Comparison of ENCODE assay signal across 28 cellular contexts in genomic region chr1:236997361-236997760, GRCh38. TPM values are rescaled to one million over a fixed set of nuclear protein-coding genes. Genes with fewer than 3 reads are reported as not detected.
"Had no signal": no experiment of that assay in that cellular context is flagged by ENCODE, and none has a peak within 500 bp of the region (broad histone marks: within the 10 kb centered on the region; RNA-seq: fewer than 3 reads in every experiment).

No MANE protein-coding gene starts in this region.

- H3K9ac ChIP-seq: neural progenitor cell had no signal

- H3K36me3 ChIP-seq: breast epithelium, esophagus squamous epithelium, neural progenitor cell, spleen, uterus had no signal

- H3K27ac ChIP-seq: breast epithelium, esophagus squamous epithelium, neural progenitor cell, psoas muscle, spleen, uterus had no signal

- H3K4me1 ChIP-seq: breast epithelium, esophagus squamous epithelium, neural progenitor cell, psoas muscle, spleen, uterus had no signal

- H3K27me3 Mint-ChIP-seq: activated CD4-positive, alpha-beta T cell treated with anti-CD3 and anti-CD28 coated beads, Interleukin-2, amount 10 ng/mL, durations not matched to agents 7 days and 5 days; activated naive CD4-positive, alpha-beta T cell treated with anti-CD3 and anti-CD28 coated beads, Interleukin-2, amount 10 ng/mL, durations not matched to agents 7 days and 5 days; stimulated activated memory B cell treated with anti-CD40 and anti-IgM and Interleukin-4, amounts not matched to agents 10 μg/mL and 1 μg/mL and 100 μg/mL, for 72 hours had no signal

- H2AFZ ChIP-seq: neural progenitor cell had no signal

- H3K27ac Mint-ChIP-seq: activated CD4-positive, alpha-beta T cell treated with anti-CD3 and anti-CD28 coated beads, Interleukin-2, amount 10 ng/mL, durations not matched to agents 7 days and 5 days; activated CD8-positive, alpha-beta T cell treated with anti-CD3 and anti-CD28 coated beads, Interleukin-2, amount 10 ng/mL, durations not matched to agents 7 days and 5 days; activated naive CD4-positive, alpha-beta T cell treated with anti-CD3 and anti-CD28 coated beads, Interleukin-2, amount 10 ng/mL, durations not matched to agents 7 days and 5 days; activated T-cell treated with anti-CD3 and anti-CD28 coated beads, Interleukin-2, amount 50 U/mL, for 24 hours; activated T-helper 2 cell treated with anti-CD3 and anti-CD28 coated beads, Interferon-gamma antibody, Interleukin-2, Interleukin-4, amounts not matched to agents 10 μg/mL and 5 μg/mL and 100 μg/mL, durations not matched to agents 14 hours and 24 hours and 36 hours; naive B cell; stimulated activated memory B cell treated with anti-CD40 and anti-IgM and Interleukin-4, amounts not matched to agents 10 μg/mL and 1 μg/mL and 100 μg/mL, for 72 hours; T-helper 1 cell treated with Interleukin-12 subunit alpha and Interleukin-12 subunit beta and Interleukin-4 antibody, amounts not matched to agents 30 μg/mL and 1 μg/mL, for 36 hours had no signal

- H3K4me1 Mint-ChIP-seq: activated CD4-positive, alpha-beta T cell treated with anti-CD3 and anti-CD28 coated beads, Interleukin-2, amount 10 ng/mL, durations not matched to agents 7 days and 5 days; activated naive CD4-positive, alpha-beta T cell treated with anti-CD3 and anti-CD28 coated beads, Interleukin-2, amount 10 ng/mL, durations not matched to agents 7 days and 5 days; naive B cell; stimulated activated memory B cell treated with anti-CD40 and anti-IgM and Interleukin-4, amounts not matched to agents 10 μg/mL and 1 μg/mL and 100 μg/mL, for 72 hours had no signal

- DNase-seq: activated CD4-positive, alpha-beta T cell treated with anti-CD3 and anti-CD28 coated beads, Interleukin-2, amount 10 ng/mL, durations not matched to agents 7 days and 5 days; activated CD8-positive, alpha-beta T cell treated with anti-CD3 and anti-CD28 coated beads, Interleukin-2, amount 10 ng/mL, durations not matched to agents 7 days and 5 days; activated naive CD4-positive, alpha-beta T cell treated with anti-CD3 and anti-CD28 coated beads, Interleukin-2, amount 10 ng/mL, durations not matched to agents 7 days and 5 days; activated T-cell treated with anti-CD3 and anti-CD28 coated beads, Interleukin-2, amount 50 U/mL, for 24 hours; dermis blood vessel endothelial cell; effector memory CD4-positive, alpha-beta T cell; esophagus squamous epithelium; mucosa of descending colon; naive B cell; psoas muscle; spleen; stimulated activated CD4-positive, alpha-beta T cell treated with anti-CD3 and anti-CD28 coated beads, Interleukin-4, amount 100 ng/mL, for 4 hours; uterus had no signal

- H3K4me2 ChIP-seq: neural progenitor cell had no signal

- H3K27me3 ChIP-seq: breast epithelium, esophagus squamous epithelium, neural progenitor cell, uterus had no signal

- H3K4me3 ChIP-seq: breast epithelium, esophagus squamous epithelium, mucosa of descending colon, neural progenitor cell, psoas muscle, spleen, uterus had no signal

- ATAC-seq: activated CD4-positive, CD25-positive, alpha-beta regulatory T cell treated with anti-CD3 and anti-CD28 coated beads, Interleukin-2, amount 50 U/mL, for 24 hours; activated CD8-positive, alpha-beta T cell treated with anti-CD3 and anti-CD28 coated beads, Interleukin-2, amount 10 ng/mL, durations not matched to agents 7 days and 5 days; left lobe of liver; mucosa of descending colon; sciatic nerve had no signal

- H3K9me3 Mint-ChIP-seq: activated CD4-positive, alpha-beta T cell treated with anti-CD3 and anti-CD28 coated beads, Interleukin-2, amount 10 ng/mL, durations not matched to agents 7 days and 5 days; activated naive CD4-positive, alpha-beta T cell treated with anti-CD3 and anti-CD28 coated beads, Interleukin-2, amount 10 ng/mL, durations not matched to agents 7 days and 5 days; activated T-cell treated with anti-CD3 and anti-CD28 coated beads, Interleukin-2, amount 50 U/mL, for 24 hours; activated T-helper 2 cell treated with anti-CD3 and anti-CD28 coated beads, Interferon-gamma antibody, Interleukin-2, Interleukin-4, amounts not matched to agents 10 μg/mL and 5 μg/mL and 100 μg/mL, durations not matched to agents 14 hours and 24 hours and 36 hours; stimulated activated memory B cell treated with anti-CD40 and anti-IgM and Interleukin-4, amounts not matched to agents 10 μg/mL and 1 μg/mL and 100 μg/mL, for 72 hours; T-helper 1 cell treated with Interleukin-12 subunit alpha and Interleukin-12 subunit beta and Interleukin-4 antibody, amounts not matched to agents 30 μg/mL and 1 μg/mL, for 36 hours had no signal

- H3K4me3 Mint-ChIP-seq: activated CD4-positive, alpha-beta T cell treated with anti-CD3 and anti-CD28 coated beads, Interleukin-2, amount 10 ng/mL, durations not matched to agents 7 days and 5 days; activated CD8-positive, alpha-beta T cell treated with anti-CD3 and anti-CD28 coated beads, Interleukin-2, amount 10 ng/mL, durations not matched to agents 7 days and 5 days; activated naive CD4-positive, alpha-beta T cell treated with anti-CD3 and anti-CD28 coated beads, Interleukin-2, amount 10 ng/mL, durations not matched to agents 7 days and 5 days; activated T-cell treated with anti-CD3 and anti-CD28 coated beads, Interleukin-2, amount 50 U/mL, for 24 hours; neural progenitor cell; stimulated activated memory B cell treated with anti-CD40 and anti-IgM and Interleukin-4, amounts not matched to agents 10 μg/mL and 1 μg/mL and 100 μg/mL, for 72 hours; T-helper 1 cell treated with Interleukin-12 subunit alpha and Interleukin-12 subunit beta and Interleukin-4 antibody, amounts not matched to agents 30 μg/mL and 1 μg/mL, for 36 hours had no signal

- H3K36me3 Mint-ChIP-seq: activated naive CD4-positive, alpha-beta T cell treated with anti-CD3 and anti-CD28 coated beads, Interleukin-2, amount 10 ng/mL, durations not matched to agents 7 days and 5 days; naive B cell; neural progenitor cell; stimulated activated memory B cell treated with anti-CD40 and anti-IgM and Interleukin-4, amounts not matched to agents 10 μg/mL and 1 μg/mL and 100 μg/mL, for 72 hours had no signal

- H3K9me3 ChIP-seq: breast epithelium, esophagus squamous epithelium, mucosa of descending colon, psoas muscle, spleen, uterus had no signal

RNA-seq across cellular contexts. Expression of gene MT1HL1, which starts 6.9 kb away (rescaled TPM):
- total RNA-seq: activated CD4-positive, alpha-beta T cell treated with anti-CD3 and anti-CD28 coated beads, Interleukin-2, amount 10 ng/mL, durations not matched to agents 7 days and 5 days; activated CD8-positive, alpha-beta T cell treated with anti-CD3 and anti-CD28 coated beads, Interleukin-2, amount 10 ng/mL, durations not matched to agents 7 days and 5 days; activated T-helper 2 cell treated with anti-CD3 and anti-CD28 coated beads, Interferon-gamma antibody, Interleukin-2, Interleukin-4, amounts not matched to agents 10 μg/mL and 5 μg/mL and 100 μg/mL, durations not matched to agents 14 hours and 24 hours and 36 hours; astrocyte; breast epithelium; chondrocyte; dermis blood vessel endothelial cell; endothelial cell of umbilical vein; esophagus squamous epithelium; glomerular endothelial cell; left lobe of liver; mucosa of descending colon; osteocyte; psoas muscle; sciatic nerve; spleen; uterus had no signal
- polyA plus RNA-seq: endothelial cell of umbilical vein, keratinocyte, psoas muscle, spleen, thymus had no signal

RNA-seq across cellular contexts. Expression of gene RYR2, which starts 44.6 kb away (rescaled TPM):
- total RNA-seq: activated CD4-positive, alpha-beta T cell treated with anti-CD3 and anti-CD28 coated beads, Interleukin-2, amount 10 ng/mL, durations not matched to agents 7 days and 5 days; activated CD8-positive, alpha-beta T cell treated with anti-CD3 and anti-CD28 coated beads, Interleukin-2, amount 10 ng/mL, durations not matched to agents 7 days and 5 days; endothelial cell of umbilical vein; glomerular endothelial cell had no signal
- polyA plus RNA-seq: endothelial cell of umbilical vein had no signal
